Comparison of ENCODE assay signal across 1 cellular context in genomic region chr7:45596665-45597095, GRCh38.
TF ChIP-seq lines count a peak whose summit lies in the region.

No MANE protein-coding gene starts in this region.

TF ChIP-seq in GM23338, 12 proteins besides CTCF, POLR2A, EP300 and RAD21 (continued from another document):
- no peak for TF ChIP-seq ZNF462 (CRISPR knock-in tag; IDR thresholded peaks at IDR 0.05)
- no peak for TF ChIP-seq REST (IDR thresholded peaks at IDR 0.05; ENCODE audit: unreplicated experiment)
- TF ChIP-seq ZNF114 (CRISPR knock-in tag; IDR thresholded peaks at IDR 0.05) = no peak
- TF ChIP-seq, protein P1, sequence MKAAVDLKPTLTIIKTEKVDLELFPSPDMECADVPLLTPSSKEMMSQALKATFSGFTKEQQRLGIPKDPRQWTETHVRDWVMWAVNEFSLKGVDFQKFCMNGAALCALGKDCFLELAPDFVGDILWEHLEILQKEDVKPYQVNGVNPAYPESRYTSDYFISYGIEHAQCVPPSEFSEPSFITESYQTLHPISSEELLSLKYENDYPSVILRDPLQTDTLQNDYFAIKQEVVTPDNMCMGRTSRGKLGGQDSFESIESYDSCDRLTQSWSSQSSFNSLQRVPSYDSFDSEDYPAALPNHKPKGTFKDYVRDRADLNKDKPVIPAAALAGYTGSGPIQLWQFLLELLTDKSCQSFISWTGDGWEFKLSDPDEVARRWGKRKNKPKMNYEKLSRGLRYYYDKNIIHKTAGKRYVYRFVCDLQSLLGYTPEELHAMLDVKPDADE (IDR thresholded peaks at IDR 0.05) = no peak
- TF ChIP-seq NANOG (IDR thresholded peaks at IDR 0.05; ENCODE audit: borderline replicate concordance) = no peak
- TF ChIP-seq ZNF331 (CRISPR knock-in tag; IDR thresholded peaks at IDR 0.05; ENCODE audit: low read depth) = no peak
- TF ChIP-seq EZH2 (IDR thresholded peaks at IDR 0.05; ENCODE audit: low read depth, unreplicated experiment) = no peak
